12 cellular contexts compared by ENCODE assay signal in genomic region chr11:45580399-45580798, GRCh38.
DNase-seq lines count a peak whose midpoint lies in the region; ATAC-seq and TF ChIP-seq lines count a peak whose summit lies in the region.
"Had no signal": no experiment of that assay in that cellular context is flagged by ENCODE, and none has a peak within 500 bp of the region (broad histone marks: within the 10 kb centered on the region; RNA-seq: fewer than 3 reads in every experiment).

No MANE protein-coding gene starts in this region.

- TF ChIP-seq CTCF in epithelial cell of esophagus (IDR thresholded peaks at IDR 0.05; ENCODE audit: insufficient read depth, low read depth, low read length, missing control alignments) = no peak

- no peak for ATAC-seq in GM19397 (IDR thresholded peaks at IDR 0.05; ENCODE audit: unreplicated experiment)
- ATAC-seq in HG02970 (IDR thresholded peaks at IDR 0.05; ENCODE audit: low FRiP score, unreplicated experiment) = no peak

- DNase-seq in NOMO-1 treated with DMSO at 0.1 percent for 48 hours (lab: John Stamatoyannopoulos, UW; ENCODE audit: unreplicated experiment) = peak; percentile 4
- DNase-seq in NOMO-1 treated with dmso at 0.1 percent for 144 hours (lab: John Stamatoyannopoulos, UW; ENCODE audit: unreplicated experiment) = no peak
- peak; percentile 35 for DNase-seq in RKO (ENCODE audit: low spot score)
- peak; percentile 25 for DNase-seq in epithelial cell of esophagus (ENCODE audit: low read depth)
- peak; percentile 31 for DNase-seq in posterior vena cava (ENCODE audit: low spot score)
- no peak for DNase-seq in NCI-H1048 (lab: John Stamatoyannopoulos, UW)
- DNase-seq: 8988T; activated naive CD8-positive, alpha-beta T cell treated with anti-CD3 and anti-CD28 coated beads, Interleukin-2, amount 10 ng/mL, durations not matched to agents 7 days and 5 days; NCI-H510A; pancreas had no signal

- no peak overlapping the region for H3K4me3 ChIP-seq in epithelial cell of esophagus (ENCODE audit: low read length)
- H3K4me3 ChIP-seq: pancreas had no signal

- intact Hi-C loops in posterior vena cava (cut with DNase I) = no loop called here

Comparison
In these comparisons a context has a peak if more than half of its experiments do, and no peak if none do; other contexts are left out.
1. DNase-seq: peak in NOMO-1 treated with DMSO at 0.1 percent for 48 hours (single experiment), RKO (single experiment), epithelial cell of esophagus (single experiment) and posterior vena cava (single experiment); none in NOMO-1 treated with dmso at 0.1 percent for 144 hours (single experiment) and NCI-H1048 (single experiment).